ENCODE assay signal across 7 cellular contexts in the genomic region with DNA sequence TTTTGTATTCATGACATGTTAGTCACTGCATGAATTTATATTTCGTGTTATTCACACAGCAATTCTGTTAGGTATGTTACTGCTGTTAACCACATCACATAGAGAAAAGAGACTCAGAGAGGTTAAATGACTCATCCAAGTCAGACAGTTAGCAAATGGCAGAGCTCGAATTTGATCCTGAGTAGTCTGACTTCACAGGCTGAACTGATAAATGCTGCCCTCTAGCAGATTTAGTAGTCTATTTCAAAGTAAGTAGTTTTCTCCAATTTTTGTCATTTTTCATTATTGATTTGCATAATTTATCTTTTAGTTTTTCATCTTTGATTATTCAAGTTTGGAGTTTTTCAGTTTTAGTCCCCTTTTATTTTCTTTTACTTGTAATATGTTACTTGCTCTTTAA. TPM values are rescaled to one million over a fixed set of nuclear protein-coding genes. Genes with fewer than 3 reads are reported as not detected.
DNase-seq lines count a peak whose midpoint lies in the region; ATAC-seq, FAIRE-seq and TF ChIP-seq lines count a peak whose summit lies in the region.

No MANE protein-coding gene starts in this region.

- no peak overlapping the region for H3K4me3 ChIP-seq in astrocyte (ENCODE audit: insufficient read depth, low read depth, low read length)
- no peak overlapping the region for H3K4me3 ChIP-seq in mesendoderm (ENCODE audit: low read length)

- WGBS in mesendoderm (ENCODE audit: extremely low coverage, insufficient coverage, low lambda C conversion rate), result no CpG with 5 or more reads among the region's 2 CpGs

- no peaks in the 10 kb centered on the region for H3K36me3 ChIP-seq in astrocyte (ENCODE audit: insufficient read depth, low read length)
- H3K36me3 ChIP-seq in mesendoderm (ENCODE audit: control insufficient read depth, insufficient read depth, low read length), result no peaks in the 10 kb centered on the region

- no peak overlapping the region for H3K18ac ChIP-seq in mesendoderm (ENCODE audit: low read length)

- H3K36me3 Mint-ChIP-seq in astrocyte (ENCODE audit: low read depth, unreplicated experiment), result peaks cover 3% of the 10 kb centered on the region

- H3K9me3 Mint-ChIP-seq in astrocyte (ENCODE audit: unreplicated experiment), result no peaks in the 10 kb centered on the region

- H3K4me1 Mint-ChIP-seq in astrocyte (ENCODE audit: low read depth, unreplicated experiment), result no peaks in the 10 kb centered on the region

- H4K8ac ChIP-seq in mesendoderm (ENCODE audit: low read depth, low read length), result no peak overlapping the region

- H3K27me3 ChIP-seq in astrocyte (ENCODE audit: insufficient read depth, low read length), result no peaks in the 10 kb centered on the region
- no peaks in the 10 kb centered on the region for H3K27me3 ChIP-seq in mesendoderm (ENCODE audit: insufficient read depth, low read length, poor library complexity)

- H3K4me3 Mint-ChIP-seq in astrocyte (ENCODE audit: unreplicated experiment), result no peak overlapping the region

- H4K20me1 ChIP-seq in astrocyte (ENCODE audit: insufficient read depth, low read length), result no peaks in the 10 kb centered on the region

- FAIRE-seq in astrocyte (lab: Jason Lieb, UNC), result peak; percentile 73

- no peak overlapping the region for H3K4ac ChIP-seq in mesendoderm (ENCODE audit: low read depth, low read length)

- H2AK5ac ChIP-seq in mesendoderm (ENCODE audit: low read length), result no peak overlapping the region

- H2BK5ac ChIP-seq in mesendoderm (ENCODE audit: low read length), result no peak overlapping the region

- no peaks in the 10 kb centered on the region for H3K79me2 ChIP-seq in astrocyte (ENCODE audit: insufficient read depth, low read length)
- H3K79me2 ChIP-seq in mesendoderm (ENCODE audit: control insufficient read depth, insufficient read depth, low read length), result no peaks in the 10 kb centered on the region

- H3K79me1 ChIP-seq in mesendoderm (ENCODE audit: low read length), result no peaks in the 10 kb centered on the region

- no peak overlapping the region for H3K56ac ChIP-seq in mesendoderm (ENCODE audit: low read length)

- DNase-seq in Daoy (ENCODE audit: low read depth) (peak; percentile 63), NCI-H748 treated with DMSO at 0.1 percent for 48 hours (lab: John Stamatoyannopoulos, UW) (peak; percentile 7), astrocyte (ENCODE audit: low read depth) (peak; percentile 87), mesendoderm (peak; percentile 79), NCI-H1417 treated with DMSO at 0.1 percent for 48 hours (lab: John Stamatoyannopoulos, UW) (no peak)

- H2BK15ac ChIP-seq in mesendoderm (replicated peaks; ENCODE audit: low read depth), result no peak overlapping the region

- H3K4me1 ChIP-seq in astrocyte (ENCODE audit: insufficient read depth, low read length) (no peaks in the 10 kb centered on the region), mesendoderm (ENCODE audit: control insufficient read depth, low read depth, low read length) (no peaks in the 10 kb centered on the region)

- H3K9ac ChIP-seq in astrocyte (ENCODE audit: low read length) (no peak overlapping the region), mesendoderm (ENCODE audit: low read length) (no peak overlapping the region)

- no peak overlapping the region for H4K5ac ChIP-seq in mesendoderm (ENCODE audit: low read length)

- no peak overlapping the region for H3K27ac ChIP-seq in astrocyte (ENCODE audit: low read depth, low read length)
- no peak overlapping the region for H3K27ac ChIP-seq in mesendoderm (ENCODE audit: low read depth, low read length)

- H3K4me2 ChIP-seq in astrocyte (ENCODE audit: low read length), result no peak overlapping the region
- no peak overlapping the region for H3K4me2 ChIP-seq in mesendoderm (ENCODE audit: low read length)

- peak; percentile 98 for ATAC-seq in GM19043 (IDR thresholded peaks at IDR 0.05; ENCODE audit: low read depth, unreplicated experiment)
- ATAC-seq in HG03095 (IDR thresholded peaks at IDR 0.05; ENCODE audit: unreplicated experiment), result peak; percentile 98

- TF ChIP-seq CTCF in astrocyte (IDR thresholded peaks at IDR 0.05; ENCODE audit: insufficient read depth, low read depth, low read length), result peak; percentile 42

- no peak overlapping the region for H3K27ac Mint-ChIP-seq in astrocyte (ENCODE audit: unreplicated experiment)

- H3K9me3 ChIP-seq in astrocyte (ENCODE audit: insufficient read depth, low read depth, low read length), result no peaks in the 10 kb centered on the region

- H2BK120ac ChIP-seq in mesendoderm (ENCODE audit: low read depth, low read length), result no peak overlapping the region

- H3K23ac ChIP-seq in mesendoderm (ENCODE audit: low read length), result no peak overlapping the region

- no peak overlapping the region for H2AFZ ChIP-seq in astrocyte (ENCODE audit: low read depth, low read length)

- no peaks in the 10 kb centered on the region for H3K27me3 Mint-ChIP-seq in astrocyte (ENCODE audit: low read depth, unreplicated experiment)

RNA-seq across cellular contexts. Expression of a gene that starts 58.3 kb away (rescaled TPM):
- 5.1 and 5.8 TPM in 2 replicates for total RNA-seq in Daoy (2014; rRNA removed; shearing (Covaris generic))
- total RNA-seq in astrocyte, result 14.3 and 16.9 TPM in 2 replicates
- 10.4 TPM for polyA plus RNA-seq in mesendoderm (2013, experiment 1 of 2)
- polyA plus RNA-seq in mesendoderm (2013, experiment 2 of 2), result 9.8 TPM
